In the genomic region with DNA sequence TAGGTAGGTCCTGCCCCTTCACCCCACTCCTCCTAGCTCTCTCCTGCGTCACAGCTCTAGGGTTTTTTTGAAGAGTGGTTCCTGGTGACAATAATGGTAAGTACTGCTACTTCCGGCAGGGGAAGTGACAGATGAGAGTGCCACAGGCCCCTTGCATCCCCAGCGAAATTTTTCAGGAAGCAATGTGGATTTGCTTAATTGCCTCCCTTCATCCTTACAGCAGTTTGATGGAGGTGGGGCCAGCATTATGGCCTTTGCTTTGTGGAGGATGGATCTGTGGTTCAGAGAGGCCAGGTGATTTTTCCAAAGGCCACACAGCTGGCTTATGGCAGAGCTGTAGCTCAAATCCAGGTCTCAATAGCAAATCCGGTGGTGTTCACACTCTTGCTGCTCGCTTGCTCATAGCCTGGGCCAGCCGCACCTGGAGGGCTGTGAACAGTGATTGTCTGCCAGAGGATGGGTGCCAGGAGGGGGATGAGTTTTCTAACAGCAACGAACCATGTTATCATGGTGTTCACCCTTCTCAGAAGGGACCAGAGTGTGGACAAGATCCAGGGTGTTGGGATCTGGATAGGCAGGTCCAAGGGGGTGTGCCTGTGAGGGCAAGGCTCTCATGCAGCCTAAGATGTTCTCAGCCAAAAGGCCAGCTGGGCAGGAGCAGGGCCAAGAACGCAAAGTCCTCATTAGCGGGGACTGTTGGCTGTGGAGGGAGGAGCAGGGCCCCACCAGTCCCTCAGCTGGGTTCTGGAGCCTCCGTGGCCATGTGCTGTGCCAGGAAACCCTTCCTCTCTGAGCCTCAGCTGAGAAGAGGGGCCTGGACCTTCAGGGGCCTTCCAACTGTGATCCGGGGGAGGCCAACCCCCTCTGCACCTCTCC, we compare ENCODE assay signal across 25 cellular contexts.
A peak's percentile ranks its signal among the peaks of the same experiment; 100 is the strongest.
DNase-seq lines count a peak whose midpoint lies in the region; ATAC-seq, FAIRE-seq and TF ChIP-seq lines count a peak whose summit lies in the region.
"Had no signal": no experiment of that assay in that cellular context is flagged by ENCODE, and none has a peak within 500 bp of the region (broad histone marks: within the 10 kb centered on the region; RNA-seq: fewer than 3 reads in every experiment).

No MANE protein-coding gene starts in this region.

- no peak overlapping the region for H3K27ac ChIP-seq in left ventricle myocardium inferior (replicated peaks)
- no peak overlapping the region for H3K27ac ChIP-seq in uterus
- H3K27ac ChIP-seq: BLaER1, colonic mucosa, prostate gland had no signal

- peaks cover 6 to 14% of the 10 kb centered on the region in 2 donors for H3K27me3 Mint-ChIP-seq in natural killer cell treated with Interleukin-12 subunit alpha and Interleukin-12 subunit beta and Interleukin-15 and Interleukin-18, amount 100 ng/mL, for 72 hours
- H3K27me3 Mint-ChIP-seq in natural killer cell (ENCODE audit: low read depth in 2 of 2) = peaks cover 0 to 26% of the 10 kb centered on the region in 2 donors
- H3K27me3 Mint-ChIP-seq in osteocyte (ENCODE audit: unreplicated experiment) = peaks cover 11% of the 10 kb centered on the region
- H3K27me3 Mint-ChIP-seq: activated naive CD4-positive, alpha-beta T cell treated with anti-CD3 and anti-CD28 coated beads, Interleukin-2, amount 50 U/mL, for 24 hours had no signal

- TF ChIP-seq CTCF in natural killer cell (IDR thresholded peaks at IDR 0.05) = no peak
- TF ChIP-seq CTCF in left ventricle myocardium inferior (IDR thresholded peaks at IDR 0.05; ENCODE audit: borderline replicate concordance) = no peak
- TF ChIP-seq CTCF in osteocyte (IDR thresholded peaks at IDR 0.05) = no peak
- no peak for TF ChIP-seq CTCF in uterus (IDR thresholded peaks at IDR 0.05)

- H3K36me3 Mint-ChIP-seq in natural killer cell treated with Interleukin-12 subunit alpha and Interleukin-12 subunit beta and Interleukin-15 and Interleukin-18, amount 100 ng/mL, for 72 hours = no peaks in the 10 kb centered on the region
- H3K36me3 Mint-ChIP-seq in natural killer cell (no peaks in the 10 kb centered on the region), osteocyte (ENCODE audit: unreplicated experiment) (no peaks in the 10 kb centered on the region)
- H3K36me3 Mint-ChIP-seq: activated naive CD4-positive, alpha-beta T cell treated with anti-CD3 and anti-CD28 coated beads, Interleukin-2, amount 50 U/mL, for 24 hours; naive B cell had no signal

- H3K36me3 ChIP-seq in left ventricle myocardium inferior (no peaks in the 10 kb centered on the region), uterus (no peaks in the 10 kb centered on the region)
- H3K36me3 ChIP-seq: BLaER1, colonic mucosa, prostate gland had no signal

- H3K9me3 ChIP-seq in left ventricle myocardium inferior (replicated peaks) (no peaks in the 10 kb centered on the region), uterus (no peaks in the 10 kb centered on the region)
- H3K9me3 ChIP-seq: BLaER1, colonic mucosa, prostate gland had no signal

- H3K27me3 ChIP-seq in left ventricle myocardium inferior (ENCODE audit: low read depth) (peaks cover 10% of the 10 kb centered on the region), uterus (no peaks in the 10 kb centered on the region)
- H3K27me3 ChIP-seq: BLaER1, colonic mucosa had no signal

- H3K4me1 ChIP-seq in left ventricle myocardium inferior (no peaks in the 10 kb centered on the region), uterus (no peaks in the 10 kb centered on the region)
- H3K4me1 ChIP-seq: BLaER1, colonic mucosa, prostate gland had no signal

- H3K27ac Mint-ChIP-seq in natural killer cell treated with Interleukin-12 subunit alpha and Interleukin-12 subunit beta and Interleukin-15 and Interleukin-18, amount 100 ng/mL, for 72 hours = no peak overlapping the region
- no peak overlapping the region for H3K27ac Mint-ChIP-seq in natural killer cell
- H3K27ac Mint-ChIP-seq in osteocyte (ENCODE audit: unreplicated experiment) = no peak overlapping the region
- H3K27ac Mint-ChIP-seq: activated naive CD4-positive, alpha-beta T cell treated with anti-CD3 and anti-CD28 coated beads, Interleukin-2, amount 50 U/mL, for 24 hours; activated T-helper 1 cell treated with anti-CD3 and anti-CD28 coated beads, Interleukin-12 subunit alpha, Interleukin-12 subunit beta, Interleukin-2, Interleukin-4 antibody, amounts not matched to agents 30 ng/mL and 10 ng/mL and 1 ng/mL, durations not matched to agents 14 hours and 24 hours and 36 hours; HFFc6; naive B cell had no signal

- no peak for DNase-seq in natural killer cell treated with Interleukin-12 subunit alpha and Interleukin-12 subunit beta and Interleukin-15 and Interleukin-18, amount 100 ng/mL, for 72 hours (ENCODE audit: low spot score)
- DNase-seq in natural killer cell (no peak), left ventricle myocardium inferior (peak; percentile 75), osteocyte (ENCODE audit: extremely low spot score, unreplicated experiment) (peak; percentile 76), uterus (peak; percentile 52 to 73), urothelium cell line (ENCODE audit: low spot score) (no peak)
- DNase-seq in activated CD4-positive, alpha-beta T cell treated with anti-CD3 and anti-CD28 coated beads for 4 hours = no peak
- DNase-seq: colonic mucosa; HFFc6; mammary epithelial cell; naive B cell; NCI-H1417; NCI-H2171; NCI-H69; SHP77; stimulated activated CD4-positive, alpha-beta T cell treated with anti-CD3 and anti-CD28 coated beads, Interleukin-4, amount 100 ng/mL, for 4 hours; SW 1271 had no signal

- no peak for TF ChIP-seq POLR2A in uterus (IDR thresholded peaks at IDR 0.05)

- FAIRE-seq in urothelium cell line (lab: Jason Lieb, UNC) = no peak
- FAIRE-seq: A204.1, HepG2 had no signal

- no peaks in the 10 kb centered on the region for H3K9me3 Mint-ChIP-seq in natural killer cell treated with Interleukin-12 subunit alpha and Interleukin-12 subunit beta and Interleukin-15 and Interleukin-18, amount 100 ng/mL, for 72 hours
- H3K9me3 Mint-ChIP-seq in natural killer cell (no peaks in the 10 kb centered on the region), osteocyte (ENCODE audit: unreplicated experiment) (no peaks in the 10 kb centered on the region)
- H3K9me3 Mint-ChIP-seq: activated naive CD4-positive, alpha-beta T cell treated with anti-CD3 and anti-CD28 coated beads, Interleukin-2, amount 50 U/mL, for 24 hours; activated T-helper 1 cell treated with anti-CD3 and anti-CD28 coated beads, Interleukin-12 subunit alpha, Interleukin-12 subunit beta, Interleukin-2, Interleukin-4 antibody, amounts not matched to agents 30 ng/mL and 10 ng/mL and 1 ng/mL, durations not matched to agents 14 hours and 24 hours and 36 hours had no signal

- H3K4me3 ChIP-seq in left ventricle myocardium inferior = no peak overlapping the region
- H3K4me3 ChIP-seq in uterus = no peak overlapping the region
- H3K4me3 ChIP-seq: BLaER1, colonic mucosa, prostate gland, smooth muscle cell had no signal

- intact Hi-C loops in natural killer cell (cut with micrococcal nuclease) (no loop called here), left ventricle myocardium inferior (cut with micrococcal nuclease) (no loop called here), uterus (cut with DNase I; ENCODE audit: low total_unique reads) (no loop called here)

- ATAC-seq in natural killer cell treated with Interleukin-12 subunit alpha and Interleukin-12 subunit beta and Interleukin-15 and Interleukin-18, amount 100 ng/mL, for 72 hours = peak; percentile 17 to 22
- ATAC-seq in natural killer cell = no peak
- no peak for ATAC-seq in HG03460 (IDR thresholded peaks at IDR 0.05; ENCODE audit: unreplicated experiment)
- ATAC-seq: HepG2 had no signal

- H3K4me1 Mint-ChIP-seq in natural killer cell treated with Interleukin-12 subunit alpha and Interleukin-12 subunit beta and Interleukin-15 and Interleukin-18, amount 100 ng/mL, for 72 hours (ENCODE audit: low read depth in 2 of 2) = no peaks in the 10 kb centered on the region
- H3K4me1 Mint-ChIP-seq in natural killer cell = no peaks in the 10 kb centered on the region
- no peaks in the 10 kb centered on the region for H3K4me1 Mint-ChIP-seq in osteocyte (ENCODE audit: unreplicated experiment)
- H3K4me1 Mint-ChIP-seq: activated naive CD4-positive, alpha-beta T cell treated with anti-CD3 and anti-CD28 coated beads, Interleukin-2, amount 50 U/mL, for 24 hours; naive B cell had no signal

- no peak overlapping the region for H3K4me3 Mint-ChIP-seq in natural killer cell treated with Interleukin-12 subunit alpha and Interleukin-12 subunit beta and Interleukin-15 and Interleukin-18, amount 100 ng/mL, for 72 hours
- no peak overlapping the region for H3K4me3 Mint-ChIP-seq in natural killer cell
- H3K4me3 Mint-ChIP-seq in osteocyte (ENCODE audit: unreplicated experiment) = no peak overlapping the region
- H3K4me3 Mint-ChIP-seq: activated naive CD4-positive, alpha-beta T cell treated with anti-CD3 and anti-CD28 coated beads, Interleukin-2, amount 50 U/mL, for 24 hours; activated T-helper 1 cell treated with anti-CD3 and anti-CD28 coated beads, Interleukin-12 subunit alpha, Interleukin-12 subunit beta, Interleukin-2, Interleukin-4 antibody, amounts not matched to agents 30 ng/mL and 10 ng/mL and 1 ng/mL, durations not matched to agents 14 hours and 24 hours and 36 hours; HFFc6; naive B cell had no signal

Comparison
In these comparisons a context has a peak if more than half of its experiments do, and no peak if none do; other contexts are left out.
1. ATAC-seq: peak in natural killer cell treated with Interleukin-12 subunit alpha and Interleukin-12 subunit beta and Interleukin-15 and Interleukin-18, amount 100 ng/mL, for 72 hours (2 of 2); none in natural killer cell (0 of 3) and HG03460 (single experiment).
2. DNase-seq: peak in left ventricle myocardium inferior (single experiment), osteocyte (single experiment) and uterus (2 of 2); none in natural killer cell treated with Interleukin-12 subunit alpha and Interleukin-12 subunit beta and Interleukin-15 and Interleukin-18, amount 100 ng/mL, for 72 hours (single experiment), natural killer cell (single experiment), urothelium cell line (single experiment) and activated CD4-positive, alpha-beta T cell treated with anti-CD3 and anti-CD28 coated beads for 4 hours (0 of 2).